Comparison of ENCODE assay signal across 21 cellular contexts in the genomic region with DNA sequence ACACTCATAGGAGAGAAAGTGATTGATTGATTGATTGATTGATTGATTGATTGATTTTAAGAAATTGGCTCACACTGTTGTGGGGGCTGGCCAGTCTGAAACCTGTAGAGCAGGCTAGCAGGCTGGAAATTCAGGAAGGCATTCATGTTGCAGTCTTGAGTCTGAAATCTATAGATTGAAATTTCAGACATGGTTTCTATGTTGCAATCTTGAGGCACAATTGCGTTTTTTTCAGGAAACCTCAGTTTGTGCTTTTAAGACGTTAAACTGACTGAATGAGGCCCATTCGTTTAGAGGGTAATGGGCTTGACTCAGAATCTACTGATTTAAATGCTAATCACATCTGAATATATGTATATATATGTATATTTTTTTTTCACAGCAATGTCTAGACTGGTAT.
"Had no signal": no experiment of that assay in that cellular context is flagged by ENCODE, and none has a peak within 500 bp of the region (broad histone marks: within the 10 kb centered on the region; RNA-seq: fewer than 3 reads in every experiment).

No MANE protein-coding gene starts in this region.

- H3K4me3 Mint-ChIP-seq: immature natural killer cell, nephron progenitor cell had no signal

- H3K27ac ChIP-seq: adrenal gland, breast epithelium, coronary artery, heart right ventricle, left ventricle myocardium inferior, thyroid gland had no signal

- H3K4me1 ChIP-seq: breast epithelium, left ventricle myocardium inferior, thyroid gland had no signal

- H3K36me3 ChIP-seq: thyroid gland had no signal

- H3K4me3 ChIP-seq: adrenal gland, breast epithelium, coronary artery, heart right ventricle, left ventricle myocardium inferior, thyroid gland had no signal

- H3K27ac Mint-ChIP-seq: activated naive CD4-positive, alpha-beta T cell treated with anti-CD3 and anti-CD28 coated beads, Interleukin-2, amount 50 U/mL, for 72 hours; immature natural killer cell; nephron progenitor cell had no signal

- H3K9me3 Mint-ChIP-seq: activated naive CD4-positive, alpha-beta T cell treated with anti-CD3 and anti-CD28 coated beads, Interleukin-2, amount 50 U/mL, for 72 hours; immature natural killer cell; nephron progenitor cell had no signal

- H3K9me3 ChIP-seq: adrenal gland, breast epithelium, heart right ventricle, left ventricle myocardium inferior, thyroid gland had no signal

- ATAC-seq: activated naive CD4-positive, alpha-beta T cell treated with anti-CD3 and anti-CD28 coated beads, Interleukin-2, amount 50 U/mL, for 72 hours; esophagus mucosa; heart right ventricle had no signal

- DNase-seq: activated CD4-positive, alpha-beta T cell treated with anti-CD3 and anti-CD28 coated beads, Interleukin-2, amount 50 U/mL, for 4 hours; activated gamma-delta T cell treated with Interleukin-2 at 50 U/mL for 16 hours; adrenal gland; heart right ventricle; immature natural killer cell; kidney glomerular epithelial cell; left ventricle myocardium inferior; mammary epithelial cell; midbrain; nephron progenitor cell; occipital lobe; posterior cingulate gyrus; retina; stimulated activated CD8-positive, alpha-beta memory T cell treated with anti-CD3 and anti-CD28 coated beads, Interleukin-4, amount 100 ng/mL, for 48 hours; stimulated activated naive CD4-positive, alpha-beta T cell; thyroid gland had no signal

- H3K4me1 Mint-ChIP-seq: immature natural killer cell, nephron progenitor cell had no signal

- FAIRE-seq: urothelium cell line had no signal

- H3K27me3 ChIP-seq: adrenal gland, breast epithelium, heart right ventricle, thyroid gland had no signal
